ENCODE assay signal across 17 cellular contexts in the genomic region with DNA sequence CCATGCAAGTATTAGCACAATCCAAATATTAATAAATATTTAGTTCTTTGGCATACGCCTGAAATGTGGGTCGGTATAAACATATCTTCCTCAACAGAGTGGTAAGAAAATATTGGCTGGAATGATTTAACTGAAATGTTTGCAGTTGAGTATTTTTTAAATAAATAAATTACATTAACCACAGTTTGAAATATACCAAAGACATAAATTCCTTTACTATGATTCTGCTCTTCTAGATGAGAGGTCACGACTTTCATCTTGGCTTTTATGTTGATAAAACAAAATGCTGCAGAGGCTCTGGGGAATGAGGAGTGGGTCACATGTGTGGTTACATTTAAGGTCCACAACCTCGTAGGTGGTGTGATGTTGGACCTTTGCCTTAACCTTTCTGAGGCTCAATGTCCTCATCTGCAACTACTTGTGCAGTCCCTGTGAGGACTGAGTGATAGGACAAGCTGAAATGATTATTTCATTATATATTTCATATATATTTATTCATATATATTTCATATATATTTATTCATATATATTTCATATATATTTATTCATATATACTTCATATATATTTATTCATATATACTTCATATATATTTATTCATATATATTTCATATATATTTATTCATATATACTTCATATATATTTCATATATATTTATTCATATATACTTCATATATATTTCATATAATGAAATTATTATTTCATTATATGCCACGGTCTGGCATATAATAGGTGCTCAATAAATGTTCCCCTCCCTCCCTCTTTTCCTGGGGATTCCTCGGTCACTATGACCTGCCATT.
DNase-seq lines count a peak whose midpoint lies in the region; FAIRE-seq and TF ChIP-seq lines count a peak whose summit lies in the region.
"Had no signal": no experiment of that assay in that cellular context is flagged by ENCODE, and none has a peak within 500 bp of the region (broad histone marks: within the 10 kb centered on the region; RNA-seq: fewer than 3 reads in every experiment).

No MANE protein-coding gene starts in this region.

- H3K4me1 Mint-ChIP-seq in osteocyte (ENCODE audit: unreplicated experiment), result peaks cover 28% of the 10 kb centered on the region
- H3K4me1 Mint-ChIP-seq in MCF 10A (ENCODE audit: insufficient read depth, unreplicated experiment), result peaks cover 17% of the 10 kb centered on the region
- H3K4me1 Mint-ChIP-seq: IgD-negative memory B cell had no signal

- FAIRE-seq in TTC549 (lab: Jason Lieb, UNC) (peak; percentile 98), colon (lab: Jason Lieb, UNC) (peak; percentile 97)

- H3K27me3 Mint-ChIP-seq in osteocyte (ENCODE audit: unreplicated experiment) (no peaks in the 10 kb centered on the region), MCF 10A (ENCODE audit: insufficient read depth, unreplicated experiment) (no peaks in the 10 kb centered on the region)

- H3K36me3 Mint-ChIP-seq in osteocyte (ENCODE audit: unreplicated experiment), result peaks cover 2% of the 10 kb centered on the region
- no peaks in the 10 kb centered on the region for H3K36me3 Mint-ChIP-seq in MCF 10A (ENCODE audit: insufficient read depth, unreplicated experiment)
- H3K36me3 Mint-ChIP-seq: CD8-positive, alpha-beta T cell; IgD-negative memory B cell had no signal

- intact Hi-C loops in MCF 10A (cut with micrococcal nuclease), result no loop called here

- H3K27ac Mint-ChIP-seq in osteocyte (ENCODE audit: unreplicated experiment) (peak overlapping the region; percentile 81), MCF 10A (ENCODE audit: low read depth, unreplicated experiment) (no peak overlapping the region)
- H3K27ac Mint-ChIP-seq: CD8-positive, alpha-beta T cell; IgD-negative memory B cell had no signal

- no peak overlapping the region for H3K4me3 Mint-ChIP-seq in osteocyte (ENCODE audit: unreplicated experiment)
- no peak overlapping the region for H3K4me3 Mint-ChIP-seq in MCF 10A (ENCODE audit: unreplicated experiment)
- H3K4me3 Mint-ChIP-seq: CD8-positive, alpha-beta T cell; IgD-negative memory B cell had no signal

- no TSS peak for BruUV-seq in MCF 10A (replicated peaks; lab: Mats Ljungman, UMichigan)

- H3K9me3 Mint-ChIP-seq in osteocyte (ENCODE audit: unreplicated experiment) (no peaks in the 10 kb centered on the region), MCF 10A (ENCODE audit: unreplicated experiment) (no peaks in the 10 kb centered on the region)
- H3K9me3 Mint-ChIP-seq: CD8-positive, alpha-beta T cell had no signal

- TF ChIP-seq CTCF in osteocyte (IDR thresholded peaks at IDR 0.05) (no peak), GM10248 (IDR thresholded peaks at IDR 0.05; ENCODE audit: control extremely low read depth, extremely low read depth, low read depth, missing control alignments) (no peak), MCF 10A (IDR thresholded peaks at IDR 0.05; ENCODE audit: unreplicated experiment) (no peak)

- peak; percentile 31 for DNase-seq in EL
- no peak for DNase-seq in osteocyte (ENCODE audit: extremely low spot score, unreplicated experiment)
- no peak for DNase-seq in globus pallidus (ENCODE audit: low spot score)
- DNase-seq in GM10248 (ENCODE audit: extremely low spot score), result no peak
- no peak for DNase-seq in MCF 10A (ENCODE audit: unreplicated experiment)
- no peak for DNase-seq in iPS-NIHi7 (ENCODE audit: extremely low spot score)
- DNase-seq: BE2C; CD8-positive, alpha-beta T cell; NCI-H1048; NCI-H146; NCI-H2081 treated with DMSO at 0.1 percent for 48 hours; NCI-H526 treated with DMSO at 0.1 percent for 48 hours; OCI-M1; SJCRH30 had no signal

- POLR2A ChIA-PET in GM10248 (lab: Yijun Ruan, JAX), result no interaction called here
- POLR2A ChIA-PET in MCF 10A (lab: Yijun Ruan, JAX), result no interaction called here

- CTCF ChIA-PET in GM10248 (lab: Yijun Ruan, JAX), result no interaction called here
- CTCF ChIA-PET in MCF 10A (lab: Yijun Ruan, JAX), result interaction anchor here (0.5 kb wide), 1 partner anchor 685 kb away, joined by 4 read pairs; no protein-coding TSS in a partner anchor
